In genomic region chr3:122934251-122934650, GRCh38 we compare ENCODE assay signal across 33 cellular contexts.
"Had no signal": no experiment of that assay in that cellular context is flagged by ENCODE, and none has a peak within 500 bp of the region (broad histone marks: within the 10 kb centered on the region; RNA-seq: fewer than 3 reads in every experiment).

No MANE protein-coding gene starts in this region.

- H3K27me3 Mint-ChIP-seq: activated CD4-positive, alpha-beta memory T cell treated with anti-CD3 and anti-CD28 coated beads for 36 hours had no signal

- H3K36me3 Mint-ChIP-seq: activated CD4-positive, alpha-beta memory T cell treated with anti-CD3 and anti-CD28 coated beads for 36 hours; activated naive CD4-positive, alpha-beta T cell treated with anti-CD3 and anti-CD28 coated beads, Interleukin-2, amount 50 U/mL, for 72 hours had no signal

- FAIRE-seq: astrocyte, K562 had no signal

- ATAC-seq: activated naive CD4-positive, alpha-beta T cell treated with anti-CD3 and anti-CD28 coated beads, Interleukin-2, amount 50 U/mL, for 72 hours; activated T-cell treated with anti-CD3 and anti-CD28 coated beads, Interleukin-2, amount 50 U/mL, for 4 hours; body of pancreas; K562; Panc1; Right ventricle myocardium inferior; SK-N-SH treated with all-trans-retinoic acid at 6 μM for 48 hours had no signal

- H3K27me3 ChIP-seq: adrenal gland, body of pancreas had no signal

- H3K4me3 ChIP-seq: adrenal gland, body of pancreas, K562 had no signal

- H3K4me3 Mint-ChIP-seq: activated B cell treated with CpG ODN at 0.5 μM for 24 hours; activated CD4-positive, alpha-beta memory T cell treated with anti-CD3 and anti-CD28 coated beads for 36 hours; activated naive CD4-positive, alpha-beta T cell treated with anti-CD3 and anti-CD28 coated beads for 36 hours; activated T-cell treated with anti-CD3 and anti-CD28 coated beads, Interleukin-2, amount 50 U/mL, for 4 hours; activated T-helper 1 cell treated with anti-CD3 and anti-CD28 coated beads, Interleukin-12 subunit alpha, Interleukin-12 subunit beta, Interleukin-2, Interleukin-4 antibody, amounts not matched to agents 30 ng/mL and 10 ng/mL and 1 ng/mL, durations not matched to agents 14 hours and 24 hours and 36 hours; central memory CD8-positive, alpha-beta T cell had no signal

- H3K36me3 ChIP-seq: adrenal gland had no signal

- H3K4me1 Mint-ChIP-seq: activated B cell treated with CpG ODN at 0.5 μM for 24 hours had no signal

- H3K9me3 Mint-ChIP-seq: activated B cell treated with CpG ODN at 0.5 μM for 24 hours; activated CD4-positive, alpha-beta memory T cell treated with anti-CD3 and anti-CD28 coated beads for 36 hours; activated naive CD4-positive, alpha-beta T cell treated with anti-CD3 and anti-CD28 coated beads for 36 hours; activated naive CD4-positive, alpha-beta T cell treated with anti-CD3 and anti-CD28 coated beads, Interleukin-2, amount 50 U/mL, for 72 hours; activated T-cell treated with anti-CD3 and anti-CD28 coated beads, Interleukin-2, amount 50 U/mL, for 4 hours; activated T-helper 1 cell treated with anti-CD3 and anti-CD28 coated beads, Interleukin-12 subunit alpha, Interleukin-12 subunit beta, Interleukin-2, Interleukin-4 antibody, amounts not matched to agents 30 ng/mL and 10 ng/mL and 1 ng/mL, durations not matched to agents 14 hours and 24 hours and 36 hours; central memory CD8-positive, alpha-beta T cell had no signal

- H3K27ac ChIP-seq: adrenal gland, body of pancreas, VCaP had no signal

- H3K27ac Mint-ChIP-seq: activated B cell treated with CpG ODN at 0.5 μM for 24 hours; activated CD4-positive, alpha-beta memory T cell treated with anti-CD3 and anti-CD28 coated beads for 36 hours; activated naive CD4-positive, alpha-beta T cell treated with anti-CD3 and anti-CD28 coated beads for 36 hours; activated naive CD4-positive, alpha-beta T cell treated with anti-CD3 and anti-CD28 coated beads, Interleukin-2, amount 50 U/mL, for 72 hours; activated T-helper 1 cell treated with anti-CD3 and anti-CD28 coated beads, Interleukin-12 subunit alpha, Interleukin-12 subunit beta, Interleukin-2, Interleukin-4 antibody, amounts not matched to agents 30 ng/mL and 10 ng/mL and 1 ng/mL, durations not matched to agents 14 hours and 24 hours and 36 hours had no signal

- DNase-seq: activated B cell treated with CpG ODN at 0.5 μM for 24 hours; activated CD4-positive, alpha-beta memory T cell treated with anti-CD3 and anti-CD28 coated beads for 36 hours; activated CD4-positive, alpha-beta T cell treated with anti-CD3 and anti-CD28 coated beads for 4 hours; activated CD4-positive, alpha-beta T cell treated with anti-CD3 and anti-CD28 coated beads, Interleukin-2, amount 50 U/mL, for 1 hour; activated CD4-positive, CD25-positive, alpha-beta regulatory T cell treated with anti-CD3 and anti-CD28 coated beads, Interleukin-2, amount 50 U/mL, for 72 hours; activated CD8-positive, alpha-beta memory T cell treated with anti-CD3 and anti-CD28 coated beads, Interleukin-2, amount 50 U/mL, for 4 hours; activated gamma-delta T cell treated with Interleukin-2 at 50 U/mL for 16 hours; activated naive CD4-positive, alpha-beta T cell treated with anti-CD3 and anti-CD28 coated beads for 36 hours; activated T-cell treated with anti-CD3 and anti-CD28 coated beads for 4 hours; activated T-cell treated with anti-CD3 and anti-CD28 coated beads, Interleukin-2, amount 50 U/mL, for 4 hours; adrenal gland; body of pancreas; IMR-90; NCI-H1105; NCI-H1417 treated with DMSO at 0.1 percent for 48 hours; NCI-H187 treated with DMSO at 0.1 percent for 48 hours; NCI-H2081; NCI-H2227 treated with DMSO at 0.1 percent for 48 hours; NCI-H446 treated with DMSO at 0.1 percent for 48 hours; NCI-H524; SIG-M5; T-helper 1 cell; T-helper 2 cell; T-helper 9 cell had no signal

- H3K9me3 ChIP-seq: adrenal gland, body of pancreas had no signal
